Comparison of ENCODE assay signal across 8 cellular contexts in genomic region chr6:136288566-136289326, GRCh38. TPM values are rescaled to one million over a fixed set of nuclear protein-coding genes. Genes with fewer than 3 reads are reported as not detected.
DNase-seq lines count a peak whose midpoint lies in the region; ATAC-seq and TF ChIP-seq lines count a peak whose summit lies in the region.

No MANE protein-coding gene starts in this region.

- H3K4me3 Mint-ChIP-seq in CD4-positive, alpha-beta T cell: peak overlapping the region; percentile 97
- H3K4me3 Mint-ChIP-seq in natural killer cell treated with Interleukin-12 subunit alpha and Interleukin-12 subunit beta and Interleukin-15 and Interleukin-18, amount 100 ng/mL, for 72 hours: peak overlapping the region; percentile 95

- peaks cover 3% of the 10 kb centered on the region for H3K27me3 Mint-ChIP-seq in CD4-positive, alpha-beta T cell
- H3K27me3 Mint-ChIP-seq in natural killer cell treated with Interleukin-12 subunit alpha and Interleukin-12 subunit beta and Interleukin-15 and Interleukin-18, amount 100 ng/mL, for 72 hours: no peaks in the 10 kb centered on the region

- peaks cover 51% of the 10 kb centered on the region for H3K36me3 Mint-ChIP-seq in CD4-positive, alpha-beta T cell (ENCODE audit: low read depth)
- peaks cover 17% of the 10 kb centered on the region for H3K36me3 Mint-ChIP-seq in natural killer cell treated with Interleukin-12 subunit alpha and Interleukin-12 subunit beta and Interleukin-15 and Interleukin-18, amount 100 ng/mL, for 72 hours

- H3K9me3 ChIP-seq in CD4-positive, alpha-beta T cell (ENCODE audit: control insufficient read depth, low read length): no peaks in the 10 kb centered on the region

- ATAC-seq in CD4-positive, alpha-beta T cell (ENCODE audit: poor library complexity): peak; percentile 57
- peak; percentile 30 for ATAC-seq in GM21367 (IDR thresholded peaks at IDR 0.05; ENCODE audit: unreplicated experiment)
- peak; percentile 74 to 81 for ATAC-seq in natural killer cell treated with Interleukin-12 subunit alpha and Interleukin-12 subunit beta and Interleukin-15 and Interleukin-18, amount 100 ng/mL, for 72 hours

- H3K27ac Mint-ChIP-seq in CD4-positive, alpha-beta T cell: peak overlapping the region; percentile 99
- peak overlapping the region; percentile 98 to 100 for H3K27ac Mint-ChIP-seq in natural killer cell treated with Interleukin-12 subunit alpha and Interleukin-12 subunit beta and Interleukin-15 and Interleukin-18, amount 100 ng/mL, for 72 hours

- no peaks in the 10 kb centered on the region for H3K27me3 ChIP-seq in CD4-positive, alpha-beta T cell (ENCODE audit: control insufficient read depth, insufficient read depth, low read length)

- H3K9me3 Mint-ChIP-seq in CD4-positive, alpha-beta T cell: no peaks in the 10 kb centered on the region
- H3K9me3 Mint-ChIP-seq in natural killer cell treated with Interleukin-12 subunit alpha and Interleukin-12 subunit beta and Interleukin-15 and Interleukin-18, amount 100 ng/mL, for 72 hours: no peaks in the 10 kb centered on the region

- H3K4me1 Mint-ChIP-seq in CD4-positive, alpha-beta T cell (ENCODE audit: low read depth): peaks cover 57% of the 10 kb centered on the region
- H3K4me1 Mint-ChIP-seq in natural killer cell treated with Interleukin-12 subunit alpha and Interleukin-12 subunit beta and Interleukin-15 and Interleukin-18, amount 100 ng/mL, for 72 hours (ENCODE audit: low read depth in 2 of 2): peaks cover 50 to 67% of the 10 kb centered on the region in 2 donors

- H3K4me3 ChIP-seq in fibroblast of the aortic adventitia (ENCODE audit: low read depth, low read length): peak overlapping the region; percentile 100

- intact Hi-C loops in CD4-positive, alpha-beta T cell (cut with DNase I, micrococcal nuclease): loop anchor here (1.0 to 10.0 kb wide), 8 partner anchors 8 to 791 kb away; partner anchors contain the start of genes MAP3K5 (in 2 of the 2), AHI1 (in 1 of the 2), MTFR2 (in 1 of the 2) and PEX7 (in 1 of the 2)

- peak overlapping the region; percentile 100 for H3K27ac ChIP-seq in CD4-positive, alpha-beta T cell (ENCODE audit: low read depth, low read length)

- POLR2A ChIA-PET in CD4-positive, alpha-beta T cell (lab: Charles Lee): interaction anchor here (0.6 to 6.9 kb wide), 33 partner anchors 8 to 1579 kb away, joined by 3 to 208 read pairs (median 12); partner anchors contain the start of genes AHI1, HBS1L, MAP3K5 and MTFR2

- CTCF ChIA-PET in CD4-positive, alpha-beta T cell (lab: Charles Lee): interaction anchor here (1.6 to 4.0 kb wide), 3 partner anchors 28 to 63 kb away, joined by 6 to 26 read pairs (median 14); no protein-coding TSS in a partner anchor

- DNase-seq in CD4-positive, alpha-beta T cell: peak; percentile 78 to 96 (median 85)
- DNase-seq in HUDEP-2 (lab: John Stamatoyannopoulos, UW; ENCODE audit: unreplicated experiment in 76 of 76) (peak in 65 of 76 experiments; percentile 8 to 77 (median 53)), RKO (ENCODE audit: low spot score) (peak; percentile 98), fibroblast of the aortic adventitia (ENCODE audit: low read depth) (peak; percentile 91)
- DNase-seq in activated effector memory CD4-positive, alpha-beta T cell treated with anti-CD3 and anti-CD28 coated beads, Interleukin-2, amount 50 U/mL, for 16 hours: peak; percentile 96
- peak; percentile 91 for DNase-seq in natural killer cell treated with Interleukin-12 subunit alpha and Interleukin-12 subunit beta and Interleukin-15 and Interleukin-18, amount 100 ng/mL, for 72 hours (ENCODE audit: low spot score)
- DNase-seq in stimulated activated naive CD4-positive, alpha-beta T cell treated with Interleukin-2 at 50 U/mL for 16 hours (lab: John Stamatoyannopoulos, UW): peak; percentile 92

- TF ChIP-seq CTCF in CD4-positive, alpha-beta T cell (IDR thresholded peaks at IDR 0.05): peak; percentile 12
- TF ChIP-seq CTCF in fibroblast of the aortic adventitia (IDR thresholded peaks at IDR 0.05; ENCODE audit: insufficient read depth, low read length): peak; percentile 57

RNA-seq across cellular contexts. Expression of gene BCLAF1, which starts 0.9 kb away (rescaled TPM):
- 100 to 1,000 TPM; 484 to 501 TPM for total RNA-seq in CD4-positive, alpha-beta T cell
- 181 and 1,118 TPM in 2 replicates for total RNA-seq in fibroblast of the aortic adventitia (ENCODE audit: low replicate concordance)
- 100 to 1,000 TPM; 200 to 203 TPM for total RNA-seq in natural killer cell treated with Interleukin-12 subunit alpha and Interleukin-12 subunit beta and Interleukin-15 and Interleukin-18, amount 100 ng/mL, for 72 hours

RNA-seq across cellular contexts. Expression of gene MTFR2, which starts 38.6 kb away (rescaled TPM):
- 1 to 10 TPM; 1.1 to 1.2 TPM for total RNA-seq in CD4-positive, alpha-beta T cell
- total RNA-seq in fibroblast of the aortic adventitia (ENCODE audit: low replicate concordance): 1.5 and 6.1 TPM in 2 replicates
- 10 to 100 TPM; 14.9 to 26.1 TPM for total RNA-seq in natural killer cell treated with Interleukin-12 subunit alpha and Interleukin-12 subunit beta and Interleukin-15 and Interleukin-18, amount 100 ng/mL, for 72 hours

Comparison
In these comparisons a context has a peak if more than half of its experiments do, and no peak if none do; other contexts are left out.
1. Peak in every context shown above with its lines: DNase-seq, ATAC-seq, H3K4me3 ChIP-seq and H3K27ac ChIP-seq.